8 cellular contexts compared by ENCODE assay signal in genomic region chr6:38638941-38639497, GRCh38. TPM values are rescaled to one million over a fixed set of nuclear protein-coding genes. Genes with fewer than 3 reads are reported as not detected.
DNase-seq lines count a peak whose midpoint lies in the region; ATAC-seq lines count a peak whose summit lies in the region.

No MANE protein-coding gene starts in this region.

- peaks cover 18 to 39% (median 25%) of the 10 kb centered on the region in 10 experiments for H3K4me1 ChIP-seq in BLaER1 treated with 17β-estradiol and CSF1 and Interleukin-3, amounts not matched to agents 10 nM and 100 nM
- H3K4me1 ChIP-seq in iPS-20b (ENCODE audit: insufficient read depth, low read length) = no peaks in the 10 kb centered on the region

- H3K4me2 ChIP-seq in BLaER1 treated with 17β-estradiol and CSF1 and Interleukin-3, amounts not matched to agents 10 nM and 100 nM = peak overlapping the region; percentile 75 to 94 (median 86)

- H3K9ac ChIP-seq in BLaER1 treated with 17β-estradiol and CSF1 and Interleukin-3, amounts not matched to agents 10 nM and 100 nM = peak overlapping the region; percentile 78 to 90 (median 86)
- peak overlapping the region; percentile 81 for H3K9ac ChIP-seq in iPS-20b (ENCODE audit: low read depth, low read length)

- peak; percentile 39 for DNase-seq in HT1080 (ENCODE audit: low read depth)
- peak; percentile 49 for DNase-seq in T-helper 9 cell
- peak; percentile 63 for DNase-seq in astrocyte of the hippocampus (ENCODE audit: low read depth, low spot score)
- DNase-seq in stimulated activated CD4-positive, alpha-beta T cell treated with anti-CD3 and anti-CD28 coated beads, Interleukin-12 subunit alpha, Interleukin-12 subunit beta, amount 100 ng/mL, for 24 hours (ENCODE audit: low read depth in 2 of 2) = peak; percentile 29 to 43
- no peak for DNase-seq in midbrain (lab: John Stamatoyannopoulos, UW)

- peaks cover 0 to 6% (median 0%) of the 10 kb centered on the region in 11 experiments; a peak in 6 of 22 replicates for H4K20me1 ChIP-seq in BLaER1 treated with 17β-estradiol and CSF1 and Interleukin-3, amounts not matched to agents 10 nM and 100 nM

- no peaks in the 10 kb centered on the region for H3K9me3 ChIP-seq in BLaER1 treated with 17β-estradiol and CSF1 and Interleukin-3, amounts not matched to agents 10 nM and 100 nM (replicated peaks in 1 of 11)
- H3K9me3 ChIP-seq in iPS-20b (ENCODE audit: insufficient read depth, low read depth, low read length) = no peaks in the 10 kb centered on the region

- peak; percentile 25 for ATAC-seq in GM21381 (IDR thresholded peaks at IDR 0.05; ENCODE audit: unreplicated experiment)

- no peaks in the 10 kb centered on the region for H3K36me3 ChIP-seq in BLaER1 treated with 17β-estradiol and CSF1 and Interleukin-3, amounts not matched to agents 10 nM and 100 nM
- no peaks in the 10 kb centered on the region for H3K36me3 ChIP-seq in iPS-20b (ENCODE audit: insufficient read depth, low read depth, low read length)

- H3K4me3 ChIP-seq in BLaER1 treated with 17β-estradiol and CSF1 and Interleukin-3, amounts not matched to agents 10 nM and 100 nM = peak overlapping the region; percentile 79 to 93 (median 86)
- H3K4me3 ChIP-seq in iPS-20b (ENCODE audit: low read length) = peak overlapping the region; percentile 91

- peak overlapping the region; percentile 75 to 95 (median 85) for H3K27ac ChIP-seq in BLaER1 treated with 17β-estradiol and CSF1 and Interleukin-3, amounts not matched to agents 10 nM and 100 nM
- peak overlapping the region; percentile 40 for H3K27ac ChIP-seq in iPS-20b (ENCODE audit: low read length)

- no peaks in the 10 kb centered on the region for H3K27me3 ChIP-seq in BLaER1 treated with 17β-estradiol and CSF1 and Interleukin-3, amounts not matched to agents 10 nM and 100 nM
- H3K27me3 ChIP-seq in iPS-20b (ENCODE audit: insufficient read depth, low read length) = 0 out of 2 replicates have a peak, but pooled peaks cover 5% of the 10 kb centered on the region

RNA-seq across cellular contexts. Expression of gene BTBD9, which starts 0.7 kb away (rescaled TPM):
- total RNA-seq in HT1080 (2014; rRNA removed; shearing (Covaris generic)) = 4.7 and 5.5 TPM in 2 replicates
- polyA plus RNA-seq in HT1080 (2015; cell fraction: cytosol; rRNA removed) = 2.2 and 2.3 TPM in 2 replicates
- 4.4 and 6.7 TPM in 2 replicates for polyA plus RNA-seq in HT1080 (2015; cell fraction: nucleus; rRNA removed)
